Comparison of ENCODE assay signal across 1 cellular context in the genomic region with DNA sequence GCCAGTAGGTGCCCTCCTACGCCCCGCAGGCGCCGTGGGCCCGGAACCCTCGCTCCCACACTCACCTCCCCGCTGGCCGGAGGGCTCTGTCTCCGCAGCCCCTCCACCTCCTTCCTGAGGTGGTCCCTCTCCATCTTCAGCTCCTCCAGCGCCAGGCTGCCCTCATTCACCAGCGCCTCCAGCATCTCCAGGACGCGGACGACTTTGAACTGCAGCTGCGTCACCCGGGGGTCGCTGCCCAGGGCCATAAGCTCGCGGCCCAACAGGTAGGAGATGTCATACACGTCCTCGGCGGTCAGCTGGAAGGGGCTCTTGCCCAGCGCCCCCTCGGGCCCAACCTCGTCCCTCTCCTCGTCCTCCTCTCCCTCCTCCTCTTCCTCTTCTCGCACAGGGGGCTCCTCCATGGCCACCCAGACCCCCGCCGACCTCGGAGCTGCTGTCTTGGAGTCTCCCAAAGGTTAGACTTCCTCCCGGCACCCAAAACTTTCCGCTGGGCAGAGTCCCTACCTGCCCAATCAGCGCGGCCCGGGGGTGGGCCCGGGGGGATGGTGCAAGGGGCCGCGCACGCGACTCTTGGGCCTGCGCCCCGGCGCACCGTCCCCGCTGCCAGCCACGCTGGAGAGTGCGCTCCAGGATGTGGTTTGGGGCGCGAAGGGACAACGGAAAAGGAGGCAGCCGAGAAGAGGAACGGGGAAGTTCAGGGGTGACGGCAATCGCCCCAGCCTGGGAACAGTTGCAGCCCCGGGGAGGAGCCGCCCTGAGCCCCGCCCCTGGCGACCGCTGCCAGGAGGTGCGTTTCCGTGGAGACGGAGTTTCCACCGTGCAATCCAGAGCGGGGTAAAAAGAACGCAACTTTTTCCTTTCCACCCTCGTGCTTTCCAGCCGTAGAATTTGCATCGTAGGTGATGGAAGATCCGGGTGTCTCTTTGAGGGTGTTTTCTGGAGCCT.
TF ChIP-seq lines count a peak whose summit lies in the region.

A gene with protein sequence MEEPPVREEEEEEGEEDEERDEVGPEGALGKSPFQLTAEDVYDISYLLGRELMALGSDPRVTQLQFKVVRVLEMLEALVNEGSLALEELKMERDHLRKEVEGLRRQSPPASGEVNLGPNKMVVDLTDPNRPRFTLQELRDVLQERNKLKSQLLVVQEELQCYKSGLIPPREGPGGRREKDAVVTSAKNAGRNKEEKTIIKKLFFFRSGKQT (minus strand): TSS at position 668 of the 948 bp plus-strand sequence. CDS start 264 bp downstream, at position 404.

TF ChIP-seq in HepG2, 621 proteins besides CTCF, POLR2A, EP300 and RAD21 (continued from another document and continues in another):
- 0 out of 2 replicates have a peak, but pooled peaks have one; percentile 41 for TF ChIP-seq ZFAT (CRISPR knock-in tag; conservative IDR thresholded peaks at IDR 0.05)
- TF ChIP-seq, protein P1, sequence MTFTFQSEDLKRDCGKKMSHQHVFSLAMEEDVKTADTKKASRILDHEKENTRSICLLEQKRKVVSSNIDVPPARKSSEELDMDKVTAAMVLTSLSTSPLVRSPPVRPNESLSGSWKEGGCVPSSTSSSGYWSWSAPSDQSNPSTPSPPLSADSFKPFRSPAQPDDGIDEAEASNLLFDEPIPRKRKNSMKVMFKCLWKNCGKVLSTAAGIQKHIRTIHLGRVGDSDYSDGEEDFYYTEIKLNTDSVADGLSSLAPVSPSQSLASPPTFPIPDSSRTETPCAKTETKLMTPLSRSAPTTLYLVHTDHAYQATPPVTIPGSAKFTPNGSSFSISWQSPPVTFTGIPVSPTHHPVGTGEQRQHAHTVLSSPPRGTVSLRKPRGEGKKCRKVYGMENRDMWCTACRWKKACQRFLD (CRISPR knock-in tag; IDR thresholded peaks at IDR 0.05; ENCODE audit: borderline replicate concordance) = peak; percentile 36; the same call in 1 of the 2 replicates
- TF ChIP-seq, protein P2, sequence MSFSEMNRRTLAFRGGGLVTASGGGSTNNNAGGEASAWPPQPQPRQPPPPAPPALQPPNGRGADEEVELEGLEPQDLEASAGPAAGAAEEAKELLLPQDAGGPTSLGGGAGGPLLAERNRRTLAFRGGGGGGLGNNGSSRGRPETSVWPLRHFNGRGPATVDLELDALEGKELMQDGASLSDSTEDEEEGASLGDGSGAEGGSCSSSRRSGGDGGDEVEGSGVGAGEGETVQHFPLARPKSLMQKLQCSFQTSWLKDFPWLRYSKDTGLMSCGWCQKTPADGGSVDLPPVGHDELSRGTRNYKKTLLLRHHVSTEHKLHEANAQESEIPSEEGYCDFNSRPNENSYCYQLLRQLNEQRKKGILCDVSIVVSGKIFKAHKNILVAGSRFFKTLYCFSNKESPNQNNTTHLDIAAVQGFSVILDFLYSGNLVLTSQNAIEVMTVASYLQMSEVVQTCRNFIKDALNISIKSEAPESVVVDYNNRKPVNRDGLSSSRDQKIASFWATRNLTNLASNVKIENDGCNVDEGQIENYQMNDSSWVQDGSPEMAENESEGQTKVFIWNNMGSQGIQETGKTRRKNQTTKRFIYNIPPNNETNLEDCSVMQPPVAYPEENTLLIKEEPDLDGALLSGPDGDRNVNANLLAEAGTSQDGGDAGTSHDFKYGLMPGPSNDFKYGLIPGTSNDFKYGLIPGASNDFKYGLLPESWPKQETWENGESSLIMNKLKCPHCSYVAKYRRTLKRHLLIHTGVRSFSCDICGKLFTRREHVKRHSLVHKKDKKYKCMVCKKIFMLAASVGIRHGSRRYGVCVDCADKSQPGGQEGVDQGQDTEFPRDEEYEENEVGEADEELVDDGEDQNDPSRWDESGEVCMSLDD (CRISPR knock-in tag; IDR thresholded peaks at IDR 0.05; ENCODE audit: borderline replicate concordance) = peak; percentile 41; the same call in 1 of the 2 replicates
- TF ChIP-seq KDM5A (IDR thresholded peaks at IDR 0.05; ENCODE audit: borderline replicate concordance, low read length) = 0 out of 2 replicates have a peak, but pooled peaks have one; percentile 57
- TF ChIP-seq NFYC (CRISPR knock-in tag; IDR thresholded peaks at IDR 0.05) = peak; percentile 68
- TF ChIP-seq ZFYVE20 (CRISPR knock-in tag; IDR thresholded peaks at IDR 0.05; ENCODE audit: borderline replicate concordance, low read depth) = 0 out of 2 replicates have a peak, but pooled peaks have one; percentile 42
- TF ChIP-seq YEATS4 (CRISPR knock-in tag; IDR thresholded peaks at IDR 0.05; ENCODE audit: borderline replicate concordance) = peak; percentile 78; the same call in 1 of the 2 replicates
- no peak for TF ChIP-seq HNF4G (IDR thresholded peaks at IDR 0.05; ENCODE audit: borderline replicate concordance, low read depth, low read length)
- 0 out of 2 replicates have a peak, but pooled peaks have one; percentile 64 for TF ChIP-seq HNF4G (CRISPR knock-in tag; IDR thresholded peaks at IDR 0.05; ENCODE audit: borderline replicate concordance, low read depth)
- TF ChIP-seq GABPB1 (CRISPR knock-in tag; IDR thresholded peaks at IDR 0.05) = peak; percentile 66; the same call in 1 of the 2 replicates
- no peak for TF ChIP-seq ZNF354B (CRISPR knock-in tag; IDR thresholded peaks at IDR 0.05)
- peak; percentile 86 for TF ChIP-seq ZFY (CRISPR knock-in tag; IDR thresholded peaks at IDR 0.05)
- no peak for TF ChIP-seq CC2D1A (CRISPR knock-in tag; IDR thresholded peaks at IDR 0.05)
- TF ChIP-seq PHF20 (CRISPR knock-in tag; IDR thresholded peaks at IDR 0.05) = no peak
- TF ChIP-seq, protein P3, sequence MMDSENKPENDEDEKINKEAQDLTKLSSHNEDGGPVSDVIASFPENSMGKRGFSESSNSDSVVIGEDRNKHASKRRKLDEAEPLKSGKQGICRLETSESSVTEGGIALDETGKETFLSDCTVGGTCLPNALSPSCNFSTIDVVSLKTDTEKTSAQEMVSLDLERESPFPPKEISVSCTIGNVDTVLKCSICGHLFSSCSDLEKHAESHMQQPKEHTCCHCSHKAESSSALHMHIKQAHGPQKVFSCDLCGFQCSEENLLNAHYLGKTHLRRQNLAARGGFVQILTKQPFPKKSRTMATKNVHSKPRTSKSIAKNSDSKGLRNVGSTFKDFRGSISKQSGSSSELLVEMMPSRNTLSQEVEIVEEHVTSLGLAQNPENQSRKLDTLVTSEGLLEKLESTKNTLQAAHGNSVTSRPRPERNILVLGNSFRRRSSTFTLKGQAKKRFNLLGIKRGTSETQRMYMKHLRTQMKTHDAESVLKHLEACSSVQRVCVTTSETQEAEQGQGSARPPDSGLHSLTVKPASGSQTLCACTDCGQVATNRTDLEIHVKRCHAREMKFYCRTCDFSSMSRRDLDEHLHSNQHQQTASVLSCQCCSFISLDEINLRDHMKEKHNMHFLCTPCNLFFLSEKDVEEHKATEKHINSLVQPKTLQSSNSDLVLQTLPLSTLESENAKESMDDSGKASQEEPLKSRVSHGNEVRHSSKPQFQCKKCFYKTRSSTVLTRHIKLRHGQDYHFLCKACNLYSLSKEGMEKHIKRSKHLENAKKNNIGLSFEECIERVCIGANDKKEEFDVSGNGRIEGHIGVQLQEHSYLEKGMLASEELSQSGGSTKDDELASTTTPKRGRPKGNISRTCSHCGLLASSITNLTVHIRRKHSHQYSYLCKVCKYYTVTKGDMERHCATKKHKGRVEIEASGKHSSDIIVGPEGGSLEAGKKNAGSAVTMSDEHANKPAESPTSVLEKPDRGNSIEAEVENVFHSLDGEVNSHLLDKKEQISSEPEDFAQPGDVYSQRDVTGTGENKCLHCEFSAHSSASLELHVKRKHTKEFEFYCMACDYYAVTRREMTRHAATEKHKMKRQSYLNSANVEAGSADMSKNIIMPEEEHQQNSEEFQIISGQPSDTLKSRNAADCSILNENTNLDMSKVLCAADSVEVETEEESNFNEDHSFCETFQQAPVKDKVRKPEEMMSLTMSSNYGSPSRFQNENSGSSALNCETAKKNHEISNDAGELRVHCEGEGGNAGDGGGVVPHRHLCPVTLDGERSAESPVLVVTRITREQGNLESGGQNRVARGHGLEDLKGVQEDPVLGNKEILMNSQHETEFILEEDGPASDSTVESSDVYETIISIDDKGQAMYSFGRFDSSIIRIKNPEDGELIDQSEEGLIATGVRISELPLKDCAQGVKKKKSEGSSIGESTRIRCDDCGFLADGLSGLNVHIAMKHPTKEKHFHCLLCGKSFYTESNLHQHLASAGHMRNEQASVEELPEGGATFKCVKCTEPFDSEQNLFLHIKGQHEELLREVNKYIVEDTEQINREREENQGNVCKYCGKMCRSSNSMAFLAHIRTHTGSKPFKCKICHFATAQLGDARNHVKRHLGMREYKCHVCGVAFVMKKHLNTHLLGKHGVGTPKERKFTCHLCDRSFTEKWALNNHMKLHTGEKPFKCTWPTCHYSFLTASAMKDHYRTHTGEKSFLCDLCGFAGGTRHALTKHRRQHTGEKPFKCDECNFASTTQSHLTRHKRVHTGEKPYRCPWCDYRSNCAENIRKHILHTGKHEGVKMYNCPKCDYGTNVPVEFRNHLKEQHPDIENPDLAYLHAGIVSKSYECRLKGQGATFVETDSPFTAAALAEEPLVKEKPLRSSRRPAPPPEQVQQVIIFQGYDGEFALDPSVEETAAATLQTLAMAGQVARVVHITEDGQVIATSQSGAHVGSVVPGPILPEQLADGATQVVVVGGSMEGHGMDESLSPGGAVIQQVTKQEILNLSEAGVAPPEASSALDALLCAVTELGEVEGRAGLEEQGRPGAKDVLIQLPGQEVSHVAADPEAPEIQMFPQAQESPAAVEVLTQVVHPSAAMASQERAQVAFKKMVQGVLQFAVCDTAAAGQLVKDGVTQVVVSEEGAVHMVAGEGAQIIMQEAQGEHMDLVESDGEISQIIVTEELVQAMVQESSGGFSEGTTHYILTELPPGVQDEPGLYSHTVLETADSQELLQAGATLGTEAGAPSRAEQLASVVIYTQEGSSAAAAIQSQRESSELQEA (CRISPR knock-in tag; IDR thresholded peaks at IDR 0.05; ENCODE audit: not compliant biosample characterization) = peak; percentile 46
- peak; percentile 60; the same call in 1 of the 2 replicates for TF ChIP-seq SIN3A (IDR thresholded peaks at IDR 0.05; ENCODE audit: borderline replicate concordance, low read depth, low read length)
- TF ChIP-seq LCORL (IDR thresholded peaks at IDR 0.05) = no peak
- peak; percentile 78 for TF ChIP-seq LCORL (CRISPR knock-in tag; IDR thresholded peaks at IDR 0.05)
- peak; percentile 44 for TF ChIP-seq AGO2 (optimal IDR thresholded peaks at IDR 0.05; ENCODE audit: low read depth, low read length)
- TF ChIP-seq ZNF567 (CRISPR knock-in tag; IDR thresholded peaks at IDR 0.05; ENCODE audit: borderline replicate concordance) = no peak
- TF ChIP-seq, protein P4, sequence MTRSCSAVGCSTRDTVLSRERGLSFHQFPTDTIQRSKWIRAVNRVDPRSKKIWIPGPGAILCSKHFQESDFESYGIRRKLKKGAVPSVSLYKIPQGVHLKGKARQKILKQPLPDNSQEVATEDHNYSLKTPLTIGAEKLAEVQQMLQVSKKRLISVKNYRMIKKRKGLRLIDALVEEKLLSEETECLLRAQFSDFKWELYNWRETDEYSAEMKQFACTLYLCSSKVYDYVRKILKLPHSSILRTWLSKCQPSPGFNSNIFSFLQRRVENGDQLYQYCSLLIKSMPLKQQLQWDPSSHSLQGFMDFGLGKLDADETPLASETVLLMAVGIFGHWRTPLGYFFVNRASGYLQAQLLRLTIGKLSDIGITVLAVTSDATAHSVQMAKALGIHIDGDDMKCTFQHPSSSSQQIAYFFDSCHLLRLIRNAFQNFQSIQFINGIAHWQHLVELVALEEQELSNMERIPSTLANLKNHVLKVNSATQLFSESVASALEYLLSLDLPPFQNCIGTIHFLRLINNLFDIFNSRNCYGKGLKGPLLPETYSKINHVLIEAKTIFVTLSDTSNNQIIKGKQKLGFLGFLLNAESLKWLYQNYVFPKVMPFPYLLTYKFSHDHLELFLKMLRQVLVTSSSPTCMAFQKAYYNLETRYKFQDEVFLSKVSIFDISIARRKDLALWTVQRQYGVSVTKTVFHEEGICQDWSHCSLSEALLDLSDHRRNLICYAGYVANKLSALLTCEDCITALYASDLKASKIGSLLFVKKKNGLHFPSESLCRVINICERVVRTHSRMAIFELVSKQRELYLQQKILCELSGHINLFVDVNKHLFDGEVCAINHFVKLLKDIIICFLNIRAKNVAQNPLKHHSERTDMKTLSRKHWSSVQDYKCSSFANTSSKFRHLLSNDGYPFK (CRISPR knock-in tag; IDR thresholded peaks at IDR 0.05; ENCODE audit: borderline replicate concordance) = peak; percentile 79; the same call in 1 of the 2 replicates
- 0 out of 2 replicates have a peak, but pooled peaks have one; percentile 42 for TF ChIP-seq NAIF1 (CRISPR knock-in tag; IDR thresholded peaks at IDR 0.05; ENCODE audit: borderline replicate concordance)
- peak; percentile 60; the same call in 1 of the 2 replicates for TF ChIP-seq TAF1 (CRISPR knock-in tag; IDR thresholded peaks at IDR 0.05)
- TF ChIP-seq, protein P5, sequence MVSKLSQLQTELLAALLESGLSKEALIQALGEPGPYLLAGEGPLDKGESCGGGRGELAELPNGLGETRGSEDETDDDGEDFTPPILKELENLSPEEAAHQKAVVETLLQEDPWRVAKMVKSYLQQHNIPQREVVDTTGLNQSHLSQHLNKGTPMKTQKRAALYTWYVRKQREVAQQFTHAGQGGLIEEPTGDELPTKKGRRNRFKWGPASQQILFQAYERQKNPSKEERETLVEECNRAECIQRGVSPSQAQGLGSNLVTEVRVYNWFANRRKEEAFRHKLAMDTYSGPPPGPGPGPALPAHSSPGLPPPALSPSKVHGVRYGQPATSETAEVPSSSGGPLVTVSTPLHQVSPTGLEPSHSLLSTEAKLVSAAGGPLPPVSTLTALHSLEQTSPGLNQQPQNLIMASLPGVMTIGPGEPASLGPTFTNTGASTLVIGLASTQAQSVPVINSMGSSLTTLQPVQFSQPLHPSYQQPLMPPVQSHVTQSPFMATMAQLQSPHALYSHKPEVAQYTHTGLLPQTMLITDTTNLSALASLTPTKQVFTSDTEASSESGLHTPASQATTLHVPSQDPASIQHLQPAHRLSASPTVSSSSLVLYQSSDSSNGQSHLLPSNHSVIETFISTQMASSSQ (IDR thresholded peaks at IDR 0.05; ENCODE audit: low read depth) = no peak
- TF ChIP-seq, protein P5 (CRISPR knock-in tag; IDR thresholded peaks at IDR 0.05; ENCODE audit: borderline replicate concordance) = peak; percentile 32; the same call in 1 of the 2 replicates
- TF ChIP-seq ZNF577 (CRISPR knock-in tag; IDR thresholded peaks at IDR 0.05; ENCODE audit: borderline replicate concordance, low read depth) = no peak
- peak; percentile 77 for TF ChIP-seq PHF8 (CRISPR knock-in tag; IDR thresholded peaks at IDR 0.05)
- TF ChIP-seq, protein P6, sequence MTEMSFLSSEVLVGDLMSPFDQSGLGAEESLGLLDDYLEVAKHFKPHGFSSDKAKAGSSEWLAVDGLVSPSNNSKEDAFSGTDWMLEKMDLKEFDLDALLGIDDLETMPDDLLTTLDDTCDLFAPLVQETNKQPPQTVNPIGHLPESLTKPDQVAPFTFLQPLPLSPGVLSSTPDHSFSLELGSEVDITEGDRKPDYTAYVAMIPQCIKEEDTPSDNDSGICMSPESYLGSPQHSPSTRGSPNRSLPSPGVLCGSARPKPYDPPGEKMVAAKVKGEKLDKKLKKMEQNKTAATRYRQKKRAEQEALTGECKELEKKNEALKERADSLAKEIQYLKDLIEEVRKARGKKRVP (CRISPR knock-in tag; IDR thresholded peaks at IDR 0.05) = peak in 1 of 2 experiments; percentile 52; a peak in 2 of 4 replicates
- peak; percentile 37; the same call in 1 of the 2 replicates for TF ChIP-seq SP4 (CRISPR knock-in tag; IDR thresholded peaks at IDR 0.05)
- no peak for TF ChIP-seq ETV6 (CRISPR knock-in tag; conservative IDR thresholded peaks at IDR 0.05)
